8 cellular contexts compared by ENCODE assay signal in genomic region chr5:79235222-79235577, GRCh38. TPM values are rescaled to one million over a fixed set of nuclear protein-coding genes. Genes with fewer than 3 reads are reported as not detected.
DNase-seq lines count a peak whose midpoint lies in the region; ATAC-seq and TF ChIP-seq lines count a peak whose summit lies in the region.

No MANE protein-coding gene starts in this region.

- H3K4me1 Mint-ChIP-seq in CD8-positive, alpha-beta T cell (ENCODE audit: low read depth), result peaks cover 28% of the 10 kb centered on the region

- H3K36me3 Mint-ChIP-seq in CD8-positive, alpha-beta T cell, result peaks cover 17% of the 10 kb centered on the region

- no peaks in the 10 kb centered on the region for H3K27me3 ChIP-seq in CD8-positive, alpha-beta T cell (ENCODE audit: insufficient read depth, low read length)
- H3K27me3 ChIP-seq in fibroblast of lung (ENCODE audit: control insufficient read depth, insufficient read depth, low read length), result no peaks in the 10 kb centered on the region

- no peak for DNase-seq in CD8-positive, alpha-beta T cell
- DNase-seq in SK-N-MC (ENCODE audit: low read depth, low spot score) (no peak), fibroblast of lung (ENCODE audit: low read depth in 2 of 2) (peak in 1 of 2 donors; percentile 94), renal cortical epithelial cell (ENCODE audit: low read depth) (peak; percentile 65), iPS-NIHi7 (ENCODE audit: extremely low spot score) (no peak), HT-29 (ENCODE audit: low spot score) (no peak)

- H3K4me1 ChIP-seq in CD8-positive, alpha-beta T cell (ENCODE audit: insufficient read depth, low read length), result peaks cover 22% of the 10 kb centered on the region
- no peaks in the 10 kb centered on the region for H3K4me1 ChIP-seq in fibroblast of lung (ENCODE audit: control insufficient read depth, extremely low read depth, insufficient read depth, low read length)

- peak overlapping the region; percentile 81 for H2AFZ ChIP-seq in fibroblast of lung (ENCODE audit: low read length)

- intact Hi-C loops in CD8-positive, alpha-beta T cell (cut with DNase I, micrococcal nuclease), result loop anchor here (5.0 to 10.0 kb wide), 8 partner anchors 52 to 1743 kb away; partner anchors contain the start of genes TENT2 (in 2 of the 2), AP3B1 (in 1 of the 2), HOMER1 (in 1 of the 2) and SCAMP1 (in 1 of the 2)

- H3K4me3 Mint-ChIP-seq in CD8-positive, alpha-beta T cell, result peak overlapping the region; percentile 97

- POLR2A ChIA-PET in CD8-positive, alpha-beta T cell (lab: Charles Lee), result interaction anchor here (0.6 kb wide), 1 partner anchor 1473 kb away, joined by 3 read pairs; no protein-coding TSS in a partner anchor

- H3K9me3 ChIP-seq in CD8-positive, alpha-beta T cell (ENCODE audit: low read length), result no peaks in the 10 kb centered on the region
- H3K9me3 ChIP-seq in SK-N-MC (ENCODE audit: low read depth, low read length), result no peaks in the 10 kb centered on the region
- H3K9me3 ChIP-seq in fibroblast of lung (ENCODE audit: control insufficient read depth, insufficient read depth, low read depth, low read length), result no peaks in the 10 kb centered on the region

- H3K27ac ChIP-seq in CD8-positive, alpha-beta T cell (ENCODE audit: low read depth, low read length), result peak overlapping the region; percentile 98
- no peak overlapping the region for H3K27ac ChIP-seq in SK-N-MC
- peak overlapping the region; percentile 67 for H3K27ac ChIP-seq in fibroblast of lung (ENCODE audit: insufficient read depth, low read length)

- H3K27me3 Mint-ChIP-seq in CD8-positive, alpha-beta T cell (ENCODE audit: low read depth), result no peaks in the 10 kb centered on the region

- peak overlapping the region; percentile 93 for H3K9ac ChIP-seq in SK-N-MC (ENCODE audit: insufficient read length)
- H3K9ac ChIP-seq in fibroblast of lung (ENCODE audit: insufficient read depth, low read length), result no peak overlapping the region

- H3K79me2 ChIP-seq in fibroblast of lung (ENCODE audit: control insufficient read depth, insufficient read depth, low read length), result peaks cover 5% of the 10 kb centered on the region

- peak overlapping the region; percentile 96 for H3K27ac Mint-ChIP-seq in CD8-positive, alpha-beta T cell

- peak overlapping the region; percentile 90 for H3K4me2 ChIP-seq in fibroblast of lung (ENCODE audit: extremely low read depth, insufficient read depth, low read length)

- no peaks in the 10 kb centered on the region for H4K20me1 ChIP-seq in fibroblast of lung (ENCODE audit: control insufficient read depth, extremely low read depth, insufficient read depth, low read length)

- no peak for ATAC-seq in CD8-positive, alpha-beta T cell
- peak; percentile 14 for ATAC-seq in GM21825 (IDR thresholded peaks at IDR 0.05; ENCODE audit: unreplicated experiment)
- no peak for ATAC-seq in GM19351 (IDR thresholded peaks at IDR 0.05; ENCODE audit: unreplicated experiment)

- H3K4me3 ChIP-seq in CD8-positive, alpha-beta T cell (ENCODE audit: low read depth, low read length), result peak overlapping the region; percentile 79
- peak overlapping the region; percentile 99 for H3K4me3 ChIP-seq in SK-N-MC
- H3K4me3 ChIP-seq in fibroblast of lung (replicated peaks in 1 of 4; ENCODE audit: control extremely low read depth in 1 of 4, insufficient read depth in 1 of 4, low read depth in 3 of 4, low read length in 4 of 4), result peak overlapping the region; percentile 71 to 93 (median 82)

- no peaks in the 10 kb centered on the region for H3K36me3 ChIP-seq in CD8-positive, alpha-beta T cell (ENCODE audit: insufficient read depth, low read length)
- H3K36me3 ChIP-seq in SK-N-MC (ENCODE audit: insufficient read depth, low read length) (no peaks in the 10 kb centered on the region), fibroblast of lung (ENCODE audit: control insufficient read depth, insufficient read depth, low read length) (no peaks in the 10 kb centered on the region)

- no peaks in the 10 kb centered on the region for H3K9me3 Mint-ChIP-seq in CD8-positive, alpha-beta T cell

- no peak for TF ChIP-seq CTCF in CD8-positive, alpha-beta T cell (IDR thresholded peaks at IDR 0.05)
- TF ChIP-seq CTCF in fibroblast of lung (conservative IDR thresholded peaks at IDR 0.05 in 1 of 2, IDR thresholded peaks at IDR 0.05 in 1 of 2; ENCODE audit: low read depth in 1 of 2, low read length in 2 of 2), result no peak

- CTCF ChIA-PET in CD8-positive, alpha-beta T cell (lab: Charles Lee), result interaction anchor here (0.6 kb wide), 1 partner anchor 21 kb away, joined by 3 read pairs; no protein-coding TSS in a partner anchor

RNA-seq across cellular contexts. Expression of gene JMY, which starts 0.7 kb away (rescaled TPM):
- 100 to 1,000 TPM; 104 TPM for total RNA-seq in CD8-positive, alpha-beta T cell
- total RNA-seq in fibroblast of lung (19.3 and 27.2 TPM in 2 replicates), renal cortical epithelial cell (8.3 and 35.5 TPM in 2 replicates)
- 3.4 and 4.1 TPM in 2 replicates for polyA plus RNA-seq in fibroblast of lung
- 2.3 and 3.0 TPM in 2 replicates for polyA plus RNA-seq in fibroblast of lung (2012)
- 0.67 and 2.2 TPM in 2 replicates for polyA minus RNA-seq in fibroblast of lung (ENCODE audit: low replicate concordance)
- 5.9 and 7.5 TPM in 2 replicates for total RNA-seq in HT-29 (2014; rRNA removed; shearing (Covaris generic))
